Comparison of ENCODE assay signal across 8 cellular contexts in genomic region chrX:135985123-135985973, GRCh38. TPM values are rescaled to one million over a fixed set of nuclear protein-coding genes. Genes with fewer than 3 reads are reported as not detected.
DNase-seq lines count a peak whose midpoint lies in the region; ATAC-seq and TF ChIP-seq lines count a peak whose summit lies in the region.

Gene SLC9A6, plus strand, starts transcription at chrX:135985435. Its CDS starts 224 bp downstream, at chrX:135985659.

- peak within 1 kb of the TSS; percentile 28 to 63 (median 50) for H3K27ac ChIP-seq in thyroid gland

- H3K36me3 Mint-ChIP-seq in activated naive CD4-positive, alpha-beta T cell treated with anti-CD3 and anti-CD28 coated beads, Interleukin-2, amount 50 U/mL, for 24 hours: peaks cover 2% of the 10 kb centered on the region
- H3K36me3 Mint-ChIP-seq in osteocyte (ENCODE audit: unreplicated experiment): no peaks in the 10 kb centered on the region

- no peaks in the 10 kb centered on the region for H3K27me3 Mint-ChIP-seq in activated naive CD4-positive, alpha-beta T cell treated with anti-CD3 and anti-CD28 coated beads, Interleukin-2, amount 50 U/mL, for 24 hours
- no peaks in the 10 kb centered on the region for H3K27me3 Mint-ChIP-seq in osteocyte (ENCODE audit: unreplicated experiment)

- H3K4me1 ChIP-seq in thyroid gland: no peaks in the 10 kb centered on the region

- DNase-seq in ELF-1 (ENCODE audit: low read depth, low spot score): peak; percentile 84
- DNase-seq in LNCaP clone FGC (ENCODE audit: low read depth): no peak
- peak; percentile 73 for DNase-seq in SK-N-DZ (ENCODE audit: low spot score)
- DNase-seq in head of caudate nucleus: peak; percentile 40 to 90 (median 80)
- DNase-seq in osteocyte (ENCODE audit: extremely low spot score, unreplicated experiment): no peak
- DNase-seq in thyroid gland: peak; percentile 73 to 76

- no peaks in the 10 kb centered on the region for H3K27me3 ChIP-seq in thyroid gland

- no peaks in the 10 kb centered on the region for H3K9me3 ChIP-seq in thyroid gland

- peak within 1 kb of the TSS; percentile 98 for H3K27ac Mint-ChIP-seq in activated naive CD4-positive, alpha-beta T cell treated with anti-CD3 and anti-CD28 coated beads, Interleukin-2, amount 50 U/mL, for 24 hours
- peak within 1 kb of the TSS; percentile 80 for H3K27ac Mint-ChIP-seq in osteocyte (ENCODE audit: unreplicated experiment)

- H3K4me1 Mint-ChIP-seq in activated naive CD4-positive, alpha-beta T cell treated with anti-CD3 and anti-CD28 coated beads, Interleukin-2, amount 50 U/mL, for 24 hours: peaks cover 73% of the 10 kb centered on the region
- peaks cover 18% of the 10 kb centered on the region for H3K4me1 Mint-ChIP-seq in osteocyte (ENCODE audit: unreplicated experiment)

- 0 to 2% methylated on average over 15 to 29 of the region's 69 CpGs for WGBS in thyroid gland, 2 donors

- H3K4me3 ChIP-seq in LNCaP clone FGC (ENCODE audit: low read depth, low read length): peak within 1 kb of the TSS; percentile 65
- peak within 1 kb of the TSS; percentile 26 to 58 (median 45) for H3K4me3 ChIP-seq in thyroid gland (replicated peaks in 1 of 3)

- peak; percentile 82 for ATAC-seq in GM21786 (IDR thresholded peaks at IDR 0.05; ENCODE audit: unreplicated experiment)

- intact Hi-C loops in head of caudate nucleus (cut with DNase I): no loop called here
- intact Hi-C loops in thyroid gland (cut with DNase I): no loop called here

- H3K4me3 Mint-ChIP-seq in activated naive CD4-positive, alpha-beta T cell treated with anti-CD3 and anti-CD28 coated beads, Interleukin-2, amount 50 U/mL, for 24 hours: peak within 1 kb of the TSS; percentile 95
- peak within 1 kb of the TSS; percentile 85 for H3K4me3 Mint-ChIP-seq in osteocyte (ENCODE audit: unreplicated experiment)

- no peaks in the 10 kb centered on the region for H3K36me3 ChIP-seq in thyroid gland

- peak in 1 of 2 donors; percentile 59 for TF ChIP-seq POLR2A in thyroid gland (IDR thresholded peaks at IDR 0.05)

- TF ChIP-seq CTCF in LNCaP clone FGC (IDR thresholded peaks at IDR 0.05; ENCODE audit: control insufficient read depth, extremely low read depth, insufficient read depth): no peak
- no peak for TF ChIP-seq CTCF in osteocyte (IDR thresholded peaks at IDR 0.05)
- TF ChIP-seq CTCF in thyroid gland (IDR thresholded peaks at IDR 0.05): no peak

- no peaks in the 10 kb centered on the region for H3K9me3 Mint-ChIP-seq in activated naive CD4-positive, alpha-beta T cell treated with anti-CD3 and anti-CD28 coated beads, Interleukin-2, amount 50 U/mL, for 24 hours
- H3K9me3 Mint-ChIP-seq in osteocyte (ENCODE audit: unreplicated experiment): no peaks in the 10 kb centered on the region

RNA-seq across cellular contexts. Expression of gene SLC9A6, which starts in this region (rescaled TPM):
- polyA plus RNA-seq in SK-N-DZ (2014; cell fraction: cytosol; rRNA removed): 9.7 and 11.9 TPM in 2 replicates
- 6.9 and 7.3 TPM in 2 replicates for polyA plus RNA-seq in SK-N-DZ (2014; cell fraction: nucleus; rRNA removed)
- 16.1 and 18.0 TPM in 2 replicates for total RNA-seq in osteocyte
- 10 to 100 TPM; 15.2 to 21.7 (median 18.5) TPM for total RNA-seq in thyroid gland

Comparison
In these comparisons a context has a peak if more than half of its experiments do, and no peak if none do; other contexts are left out.
1. DNase-seq: peak in ELF-1 (single experiment), SK-N-DZ (single experiment), head of caudate nucleus (42 of 42) and thyroid gland (2 of 2); none in LNCaP clone FGC (single experiment) and osteocyte (single experiment).